Comparison of ENCODE assay signal across 17 cellular contexts in the genomic region with DNA sequence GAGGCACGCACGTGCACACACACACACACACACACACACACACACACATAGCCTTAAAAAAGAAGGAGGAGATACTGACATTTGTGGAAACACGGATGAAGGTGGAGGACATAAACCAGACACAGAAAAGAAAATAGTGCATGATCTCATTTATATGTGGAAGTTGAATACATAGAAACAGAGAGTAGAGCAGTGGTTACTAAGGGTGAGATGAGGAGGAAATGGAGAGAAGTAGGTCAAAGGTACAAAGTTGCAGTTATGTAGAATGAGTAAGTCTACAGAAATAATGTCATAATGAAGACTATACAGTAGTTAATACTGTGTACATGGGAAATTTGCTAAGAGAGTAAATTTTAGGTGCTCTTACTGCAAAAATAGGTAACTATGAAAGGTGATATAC.
DNase-seq lines count a peak whose midpoint lies in the region; ATAC-seq and TF ChIP-seq lines count a peak whose summit lies in the region.
"Had no signal": no experiment of that assay in that cellular context is flagged by ENCODE, and none has a peak within 500 bp of the region (broad histone marks: within the 10 kb centered on the region; RNA-seq: fewer than 3 reads in every experiment).

No MANE protein-coding gene starts in this region.

- no peak overlapping the region for H3K27ac ChIP-seq in foreskin keratinocyte
- no peak overlapping the region for H3K27ac ChIP-seq in right lobe of liver
- H3K27ac ChIP-seq in upper lobe of right lung = no peak overlapping the region

- TF ChIP-seq POLR2A in right lobe of liver (IDR thresholded peaks at IDR 0.05) = no peak

- TF ChIP-seq CTCF in foreskin keratinocyte (conservative IDR thresholded peaks at IDR 0.05) (no peak), right lobe of liver (IDR thresholded peaks at IDR 0.05) (no peak), upper lobe of right lung (IDR thresholded peaks at IDR 0.05) (no peak)

- H3K36me3 ChIP-seq in right lobe of liver = no peaks in the 10 kb centered on the region
- H3K36me3 ChIP-seq in upper lobe of right lung = no peaks in the 10 kb centered on the region

- H3K9me3 ChIP-seq in right lobe of liver = no peaks in the 10 kb centered on the region
- no peaks in the 10 kb centered on the region for H3K9me3 ChIP-seq in upper lobe of right lung

- no peak overlapping the region for H3K4me3 ChIP-seq in right lobe of liver
- H3K4me3 ChIP-seq in upper lobe of right lung = no peak overlapping the region

- peak; percentile 89 for ATAC-seq in GM18868 (IDR thresholded peaks at IDR 0.05; ENCODE audit: unreplicated experiment)
- ATAC-seq in foreskin keratinocyte = peak; percentile 82
- ATAC-seq in right lobe of liver = no peak
- no peak for ATAC-seq in upper lobe of right lung
- ATAC-seq: activated T-helper 17 cell treated with anti-CD3 and anti-CD28 coated beads, Interleukin-2, amount 50 U/mL, for 72 hours; sciatic nerve had no signal

- DNase-seq in LoVo (ENCODE audit: low spot score) = peak; percentile 51
- peak; percentile 19 for DNase-seq in RKO (ENCODE audit: low spot score)
- peak; percentile 17 to 58 for DNase-seq in foreskin keratinocyte
- DNase-seq in right lobe of liver = no peak
- DNase-seq in GDM1 (lab: John Stamatoyannopoulos, UW) = no peak
- DNase-seq in upper lobe of right lung = no peak
- DNase-seq in activated effector memory CD4-positive, alpha-beta T cell treated with anti-CD3 and anti-CD28 coated beads, Interleukin-2, amount 50 U/mL, for 16 hours = no peak
- DNase-seq: activated CD8-positive, alpha-beta memory T cell treated with anti-CD3 and anti-CD28 coated beads for 24 hours; amygdala; DMS 273 treated with DMSO at 0.1 percent for 48 hours; islet precursor cell; midbrain; NCI-H1048; stimulated activated CD4-positive, alpha-beta T cell treated with anti-CD3 and anti-CD28 coated beads, Interleukin-2, amount 100 ng/mL, for 24 hours had no signal

- H3K4me1 ChIP-seq in foreskin keratinocyte (no peaks in the 10 kb centered on the region), right lobe of liver (no peaks in the 10 kb centered on the region), upper lobe of right lung (no peaks in the 10 kb centered on the region)

- intact Hi-C loops in right lobe of liver (cut with DNase I) = no loop called here
- intact Hi-C loops in upper lobe of right lung (cut with DNase I) = no loop called here

- WGBS in right lobe of liver (ENCODE audit: insufficient coverage, low coverage, low lambda C conversion rate, missing lambda C conversion rate) = 45% methylated on average over 3 of the region's 3 CpGs

- H3K27me3 ChIP-seq in foreskin keratinocyte (no peaks in the 10 kb centered on the region), right lobe of liver (no peaks in the 10 kb centered on the region), upper lobe of right lung (no peaks in the 10 kb centered on the region)

Comparison
In these comparisons a context has a peak if more than half of its experiments do, and no peak if none do; other contexts are left out.
1. ATAC-seq: peak in GM18868 (single experiment) and foreskin keratinocyte (single experiment); none in right lobe of liver (0 of 4) and upper lobe of right lung (single experiment).
2. DNase-seq: peak in LoVo (single experiment), RKO (single experiment) and foreskin keratinocyte (2 of 2); none in right lobe of liver (0 of 3), GDM1 (single experiment), upper lobe of right lung (single experiment) and activated effector memory CD4-positive, alpha-beta T cell treated with anti-CD3 and anti-CD28 coated beads, Interleukin-2, amount 50 U/mL, for 16 hours (single experiment).